Comparison of ENCODE assay signal across 7 cellular contexts in the genomic region with DNA sequence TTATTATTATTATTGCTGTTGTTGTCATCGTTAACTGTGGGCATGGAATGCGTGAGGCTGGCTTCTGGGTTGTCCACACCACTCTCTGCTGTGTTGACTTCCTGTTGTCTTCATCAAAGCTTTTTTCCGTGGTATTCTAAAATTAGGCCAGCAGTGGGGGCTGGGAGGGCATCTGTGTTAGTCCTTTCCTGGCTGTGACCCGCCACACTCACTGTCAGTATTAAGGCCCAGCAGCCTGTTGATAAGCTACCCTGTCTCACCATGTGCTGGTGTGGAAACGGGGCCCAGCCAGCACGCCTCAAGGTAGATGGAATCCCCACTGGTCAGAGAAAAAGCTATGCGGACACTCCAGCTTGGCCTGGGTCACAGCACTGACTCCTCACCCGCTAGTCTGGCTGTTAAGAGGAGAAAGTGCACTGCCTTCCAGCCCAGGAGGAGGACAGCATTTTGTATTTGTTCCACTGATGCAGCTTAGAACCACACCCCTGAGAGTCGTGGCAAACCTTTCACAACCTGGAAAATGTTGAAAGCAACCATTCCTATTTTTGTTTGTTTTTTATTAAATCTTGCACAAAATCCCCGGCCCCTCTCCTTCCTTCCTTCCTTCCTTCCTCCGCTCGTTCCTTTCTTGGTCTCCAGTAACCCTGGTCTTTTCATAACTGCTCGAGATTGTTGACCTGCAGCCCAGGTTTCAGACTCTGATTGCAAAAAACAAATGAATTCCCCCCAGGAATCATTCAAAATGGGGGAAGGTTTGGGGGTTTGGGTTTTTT. TPM values are rescaled to one million over a fixed set of nuclear protein-coding genes. Genes with fewer than 3 reads are reported as not detected.
DNase-seq lines count a peak whose midpoint lies in the region; ATAC-seq, FAIRE-seq and TF ChIP-seq lines count a peak whose summit lies in the region.
"Not testable (repeated sequence)": the region's sequence is repeated elsewhere in the genome, so short reads cannot be mapped to it uniquely, and the experiment has no call there.

No MANE protein-coding gene starts in this region.

- H3K27me3 Mint-ChIP-seq in activated CD4-positive, alpha-beta T cell treated with anti-CD3 and anti-CD28 coated beads, Interleukin-2, amount 10 ng/mL, durations not matched to agents 7 days and 5 days; activated naive CD4-positive, alpha-beta T cell treated with anti-CD3 and anti-CD28 coated beads for 36 hours (ENCODE audit: low read depth); effector memory CD8-positive, alpha-beta T cell: not testable (repeated sequence)

- peak overlapping the region; percentile 31 for H3K27ac ChIP-seq in OCI-LY1 (ENCODE audit: low read depth, low read length, poor library complexity, severe bottlenecking)
- peak overlapping the region; percentile 37 for H3K27ac ChIP-seq in trophoblast cell (ENCODE audit: low read depth, low read length)

- WGBS in trophoblast cell (ENCODE audit: extremely low coverage, insufficient coverage, insufficient read length): no CpG with 5 or more reads among the region's 13 CpGs

- not testable (repeated sequence) for H2BK120ac ChIP-seq in trophoblast cell (ENCODE audit: insufficient read depth, low read length, poor library complexity)

- FAIRE-seq in GM12892 (lab: Jason Lieb, UNC): peak; percentile 17

- H3K9me3 Mint-ChIP-seq in activated CD4-positive, alpha-beta T cell treated with anti-CD3 and anti-CD28 coated beads, Interleukin-2, amount 10 ng/mL, durations not matched to agents 7 days and 5 days; activated naive CD4-positive, alpha-beta T cell treated with anti-CD3 and anti-CD28 coated beads for 36 hours; effector memory CD8-positive, alpha-beta T cell: not testable (repeated sequence)

- H3K4me2 ChIP-seq in OCI-LY1 (ENCODE audit: low read length); trophoblast cell (ENCODE audit: low read length): not testable (repeated sequence)

- not testable (repeated sequence) for H3K14ac ChIP-seq in trophoblast cell (ENCODE audit: low read length)

- not testable (repeated sequence) for H3K9me2 ChIP-seq in OCI-LY1 (ENCODE audit: low read depth, low read length)

- H3K4me3 Mint-ChIP-seq in activated CD4-positive, alpha-beta T cell treated with anti-CD3 and anti-CD28 coated beads, Interleukin-2, amount 10 ng/mL, durations not matched to agents 7 days and 5 days: peak overlapping the region; percentile 27
- H3K4me3 Mint-ChIP-seq in activated naive CD4-positive, alpha-beta T cell treated with anti-CD3 and anti-CD28 coated beads for 36 hours: not testable (repeated sequence)
- peak overlapping the region; percentile 40 to 58 for H3K4me3 Mint-ChIP-seq in effector memory CD8-positive, alpha-beta T cell

- H3K27me3 ChIP-seq in OCI-LY1 (ENCODE audit: insufficient read depth, low read length); trophoblast cell (ENCODE audit: insufficient read depth, low read length): not testable (repeated sequence)

- H3K23ac ChIP-seq in trophoblast cell (ENCODE audit: low read length): not testable (repeated sequence)

- H3K36me3 ChIP-seq in OCI-LY1 (ENCODE audit: insufficient read depth, low read length) (peaks cover 66% of the 10 kb centered on the region), trophoblast cell (ENCODE audit: control insufficient read depth in 1 of 2, insufficient read depth in 2 of 2, low read length in 2 of 2) (peaks cover 42 to 51% of the 10 kb centered on the region in 2 experiments)

- not testable (repeated sequence) for H2BK5ac ChIP-seq in trophoblast cell (ENCODE audit: low read depth, low read length, poor library complexity)

- H3K18ac ChIP-seq in trophoblast cell (ENCODE audit: low read length): not testable (repeated sequence)

- not testable (repeated sequence) for TF ChIP-seq POLR2A in GM12892 (IDR thresholded peaks at IDR 0.05; ENCODE audit: low read depth, low read length)

- not testable (repeated sequence) for DNase-seq in GM12892 (ENCODE audit: insufficient read length); activated naive CD4-positive, alpha-beta T cell treated with anti-CD3 and anti-CD28 coated beads for 36 hours; effector memory CD8-positive, alpha-beta T cell; left lobe of liver (ENCODE audit: low spot score)
- peak; percentile 43 for DNase-seq in activated CD4-positive, alpha-beta T cell treated with anti-CD3 and anti-CD28 coated beads, Interleukin-2, amount 10 ng/mL, durations not matched to agents 7 days and 5 days
- peak; percentile 32 to 43 for DNase-seq in trophoblast cell

- H4K91ac ChIP-seq in trophoblast cell (ENCODE audit: low read depth, low read length): not testable (repeated sequence)

- H3K4ac ChIP-seq in trophoblast cell (ENCODE audit: low read depth, low read length): not testable (repeated sequence)

- not testable (repeated sequence) for H2BK12ac ChIP-seq in trophoblast cell (ENCODE audit: low read length)

- not testable (repeated sequence) for H3K9ac ChIP-seq in OCI-LY1 (ENCODE audit: low read length); trophoblast cell (ENCODE audit: low read length)

- POLR2A ChIA-PET in activated CD4-positive, alpha-beta T cell treated with anti-CD3 and anti-CD28 coated beads, Interleukin-2, amount 10 ng/mL, durations not matched to agents 7 days and 5 days (lab: Charles Lee): not testable (repeated sequence)

- not testable (repeated sequence) for H4K12ac ChIP-seq in trophoblast cell (ENCODE audit: low read depth, low read length)

- not testable (repeated sequence) for TF ChIP-seq CTCF in OCI-LY1 (IDR thresholded peaks at IDR 0.05; ENCODE audit: low read length)

- intact Hi-C loops in activated naive CD4-positive, alpha-beta T cell treated with anti-CD3 and anti-CD28 coated beads for 36 hours (cut with micrococcal nuclease): not testable (repeated sequence)

- H3K4me3 ChIP-seq in OCI-LY1 (ENCODE audit: low read depth, low read length, poor library complexity, severe bottlenecking); trophoblast cell (ENCODE audit: low read depth, low read length): not testable (repeated sequence)

- peaks cover 25% of the 10 kb centered on the region for H3K79me1 ChIP-seq in trophoblast cell (ENCODE audit: low read length)

- not testable (repeated sequence) for H3F3A ChIP-seq in OCI-LY1 (ENCODE audit: insufficient read depth, low read length)

- H3K4me1 ChIP-seq in OCI-LY1 (ENCODE audit: insufficient read depth, low read length, severe bottlenecking) (peaks cover 37% of the 10 kb centered on the region), trophoblast cell (ENCODE audit: control insufficient read depth in 1 of 2, insufficient read depth in 2 of 2, low read length in 2 of 2) (peaks cover 34 to 37% of the 10 kb centered on the region in 2 experiments)

- peak overlapping the region; percentile 97 for H3K27ac Mint-ChIP-seq in activated CD4-positive, alpha-beta T cell treated with anti-CD3 and anti-CD28 coated beads, Interleukin-2, amount 10 ng/mL, durations not matched to agents 7 days and 5 days
- H3K27ac Mint-ChIP-seq in activated naive CD4-positive, alpha-beta T cell treated with anti-CD3 and anti-CD28 coated beads for 36 hours: peak overlapping the region; percentile 19
- peak overlapping the region in 1 of 2 donors; percentile 94 for H3K27ac Mint-ChIP-seq in effector memory CD8-positive, alpha-beta T cell

- H2AFZ ChIP-seq in OCI-LY1 (ENCODE audit: low read length); trophoblast cell (ENCODE audit: insufficient read depth, low read length, poor library complexity): not testable (repeated sequence)

- H3K9me3 ChIP-seq in OCI-LY1 (ENCODE audit: low read length); trophoblast cell (ENCODE audit: insufficient read depth, low read depth, low read length): not testable (repeated sequence)

- peaks cover 72% of the 10 kb centered on the region for H3K4me1 Mint-ChIP-seq in activated CD4-positive, alpha-beta T cell treated with anti-CD3 and anti-CD28 coated beads, Interleukin-2, amount 10 ng/mL, durations not matched to agents 7 days and 5 days
- peaks cover 62% of the 10 kb centered on the region for H3K4me1 Mint-ChIP-seq in activated naive CD4-positive, alpha-beta T cell treated with anti-CD3 and anti-CD28 coated beads for 36 hours (ENCODE audit: low read depth)
- H3K4me1 Mint-ChIP-seq in effector memory CD8-positive, alpha-beta T cell (ENCODE audit: low read depth in 2 of 2): peaks cover 26 to 47% of the 10 kb centered on the region in 2 donors

- H4K20me1 ChIP-seq in OCI-LY1 (ENCODE audit: insufficient read depth, low read length): not testable (repeated sequence)

- H2AK5ac ChIP-seq in trophoblast cell (ENCODE audit: low read length): not testable (repeated sequence)

- peak; percentile 67 for ATAC-seq in effector memory CD8-positive, alpha-beta T cell (replicated peaks)
- peak; percentile 11 for ATAC-seq in left lobe of liver

- not testable (repeated sequence) for H4K8ac ChIP-seq in trophoblast cell (ENCODE audit: low read depth, low read length)

- CTCF ChIA-PET in activated CD4-positive, alpha-beta T cell treated with anti-CD3 and anti-CD28 coated beads, Interleukin-2, amount 10 ng/mL, durations not matched to agents 7 days and 5 days (lab: Charles Lee): interaction anchor here (1.0 to 1.2 kb wide), 3 partner anchors 10 to 116 kb away, joined by 3 to 4 read pairs (median 3); no protein-coding TSS in a partner anchor
- CTCF ChIA-PET in activated naive CD4-positive, alpha-beta T cell treated with anti-CD3 and anti-CD28 coated beads for 36 hours (lab: Charles Lee): not testable (repeated sequence)

- peaks cover 66% of the 10 kb centered on the region for H3K36me3 Mint-ChIP-seq in activated CD4-positive, alpha-beta T cell treated with anti-CD3 and anti-CD28 coated beads, Interleukin-2, amount 10 ng/mL, durations not matched to agents 7 days and 5 days (ENCODE audit: low read depth)
- peaks cover 25% of the 10 kb centered on the region for H3K36me3 Mint-ChIP-seq in activated naive CD4-positive, alpha-beta T cell treated with anti-CD3 and anti-CD28 coated beads for 36 hours (ENCODE audit: low read depth)
- H3K36me3 Mint-ChIP-seq in effector memory CD8-positive, alpha-beta T cell (ENCODE audit: insufficient read depth): peaks cover 37% of the 10 kb centered on the region

- H3K79me2 ChIP-seq in OCI-LY1 (ENCODE audit: insufficient read depth, low read length); trophoblast cell (ENCODE audit: control insufficient read depth, insufficient read depth, low read length, poor library complexity): not testable (repeated sequence)

RNA-seq across cellular contexts. Expression of a gene that starts 21.0 kb away (rescaled TPM):
- polyA plus RNA-seq in GM12892 (2012; ENCODE audit: missing spikeins): 10.2 TPM
- total RNA-seq in activated CD4-positive, alpha-beta T cell treated with anti-CD3 and anti-CD28 coated beads, Interleukin-2, amount 10 ng/mL, durations not matched to agents 7 days and 5 days: 10 to 100 TPM; 10.9 to 11.8 TPM
- 1 to 10 TPM; 5.3 to 5.4 TPM for total RNA-seq in activated naive CD4-positive, alpha-beta T cell treated with anti-CD3 and anti-CD28 coated beads for 36 hours
- 4.2 TPM for total RNA-seq in left lobe of liver
- 0.10 and 0.11 TPM in 2 replicates for polyA plus RNA-seq in trophoblast cell (2013)

RNA-seq across cellular contexts. Expression of a gene that starts 51.8 kb away (rescaled TPM):
- 17.6 TPM for polyA plus RNA-seq in GM12892 (2012; ENCODE audit: missing spikeins)
- 10 to 100 TPM; 39.4 to 48.0 TPM for total RNA-seq in activated CD4-positive, alpha-beta T cell treated with anti-CD3 and anti-CD28 coated beads, Interleukin-2, amount 10 ng/mL, durations not matched to agents 7 days and 5 days
- 10 to 100 TPM; 17.5 to 18.4 TPM for total RNA-seq in activated naive CD4-positive, alpha-beta T cell treated with anti-CD3 and anti-CD28 coated beads for 36 hours
- 34.7 TPM for total RNA-seq in left lobe of liver
- polyA plus RNA-seq in trophoblast cell (2013): 19.4 and 21.6 TPM in 2 replicates
